Comparison of ENCODE assay signal across 8 cellular contexts in genomic region chr5:59390074-59390659, GRCh38.
A peak's percentile ranks its signal among the peaks of the same experiment; 100 is the strongest.
DNase-seq lines count a peak whose midpoint lies in the region; ATAC-seq, FAIRE-seq and TF ChIP-seq lines count a peak whose summit lies in the region.

No MANE protein-coding gene starts in this region.

- H2AFZ ChIP-seq in GM23248 = no peak overlapping the region

- H3K27ac ChIP-seq in CD8-positive, alpha-beta T cell (ENCODE audit: low read depth, low read length) = no peak overlapping the region
- H3K27ac ChIP-seq in GM23248 = no peak overlapping the region

- CTCF ChIA-PET in CD8-positive, alpha-beta T cell (lab: Charles Lee) = interaction anchor here (0.7 to 2.7 kb wide), 5 partner anchors 9 to 413 kb away, joined by 3 to 14 read pairs (median 6); no protein-coding TSS in a partner anchor
- CTCF ChIA-PET in HEK293T (lab: Yijun Ruan, JAX) = interaction anchor here (1.5 kb wide), 1 partner anchor 410 kb away, joined by 4 read pairs; no protein-coding TSS in a partner anchor

- no peaks in the 10 kb centered on the region for H3K36me3 ChIP-seq in CD8-positive, alpha-beta T cell (ENCODE audit: insufficient read depth, low read length)
- H3K36me3 ChIP-seq in GM23248 (ENCODE audit: low read depth) = no peaks in the 10 kb centered on the region

- WGBS in GM23248 (ENCODE audit: low coverage in 1 of 2, low lambda C conversion rate in 2 of 2, missing lambda C conversion rate in 2 of 2), 2 experiments = 47 to 50% methylated on average over 2 of the region's 2 CpGs

- FAIRE-seq in TTC549 (lab: Jason Lieb, UNC) = peak; percentile 94

- intact Hi-C loops in CD8-positive, alpha-beta T cell (cut with DNase I, micrococcal nuclease) = loop anchor here (1.0 to 5.0 kb wide), 2 partner anchors 282 to 410 kb away; no protein-coding TSS in a partner anchor

- no peak overlapping the region for H3K4me2 ChIP-seq in GM23248 (ENCODE audit: unreplicated experiment)

- peak; percentile 81 for TF ChIP-seq CTCF in CD8-positive, alpha-beta T cell (IDR thresholded peaks at IDR 0.05)

- no peaks in the 10 kb centered on the region for H3K4me1 Mint-ChIP-seq in CD8-positive, alpha-beta T cell (ENCODE audit: low read depth)

- POLR2A ChIA-PET in CD8-positive, alpha-beta T cell (lab: Charles Lee) = no interaction called here
- POLR2A ChIA-PET in HEK293T (lab: Yijun Ruan, JAX) = no interaction called here

- no peaks in the 10 kb centered on the region for H3K36me3 Mint-ChIP-seq in CD8-positive, alpha-beta T cell

- in situ Hi-C loops in GM23248 (cut with MboI) = no loop called here

- no peaks in the 10 kb centered on the region for H3F3A ChIP-seq in GM23248 (ENCODE audit: insufficient read depth)

- no peaks in the 10 kb centered on the region for H3K9me2 ChIP-seq in GM23248 (ENCODE audit: insufficient read depth)

- H3K27ac Mint-ChIP-seq in CD8-positive, alpha-beta T cell = no peak overlapping the region

- no peaks in the 10 kb centered on the region for H3K4me1 ChIP-seq in CD8-positive, alpha-beta T cell (ENCODE audit: insufficient read depth, low read length)
- no peaks in the 10 kb centered on the region for H3K4me1 ChIP-seq in GM23248 (ENCODE audit: insufficient read depth)

- no peak overlapping the region for H3K4me3 Mint-ChIP-seq in CD8-positive, alpha-beta T cell

- ATAC-seq in CD8-positive, alpha-beta T cell = no peak
- ATAC-seq in GM19035 (IDR thresholded peaks at IDR 0.05; ENCODE audit: unreplicated experiment) (no peak), GM18867 (IDR thresholded peaks at IDR 0.05; ENCODE audit: unreplicated experiment) (no peak)

- no peaks in the 10 kb centered on the region for H3K9me3 ChIP-seq in CD8-positive, alpha-beta T cell (ENCODE audit: low read length)
- H3K9me3 ChIP-seq in GM23248 (ENCODE audit: low read depth) = no peaks in the 10 kb centered on the region

- H3K27me3 Mint-ChIP-seq in CD8-positive, alpha-beta T cell (ENCODE audit: low read depth) = peaks cover 5% of the 10 kb centered on the region

- H4K20me1 ChIP-seq in GM23248 (ENCODE audit: insufficient read depth) = no peaks in the 10 kb centered on the region

- DNase-seq in CD8-positive, alpha-beta T cell = peak in 1 of 7 experiments; percentile 11
- DNase-seq in GM23248 = peak; percentile 61
- peak; percentile 32 for DNase-seq in iris pigment epithelial cell (ENCODE audit: low read depth)
- no peak for DNase-seq in HEK293T (ENCODE audit: extremely low spot score)
- DNase-seq in NCI-H1092 treated with DMSO at 0.1 percent for 48 hours (lab: John Stamatoyannopoulos, UW) = no peak

- H3K9me3 Mint-ChIP-seq in CD8-positive, alpha-beta T cell = no peaks in the 10 kb centered on the region

- no peak overlapping the region for H3K4me3 ChIP-seq in CD8-positive, alpha-beta T cell (ENCODE audit: low read depth, low read length)
- H3K4me3 ChIP-seq in GM23248 = no peak overlapping the region

- no peaks in the 10 kb centered on the region for H3K27me3 ChIP-seq in CD8-positive, alpha-beta T cell (ENCODE audit: insufficient read depth, low read length)
- peaks cover 28% of the 10 kb centered on the region for H3K27me3 ChIP-seq in GM23248 (replicated peaks; ENCODE audit: insufficient read depth)

- no peak overlapping the region for H3K9ac ChIP-seq in GM23248

- H3K79me2 ChIP-seq in GM23248 (ENCODE audit: insufficient read depth) = no peaks in the 10 kb centered on the region

TF ChIP-seq in HEK293T, 16 proteins besides CTCF, POLR2A, EP300 and RAD21:
- TF ChIP-seq LEF1 (IDR thresholded peaks at IDR 0.05; ENCODE audit: borderline replicate concordance) (no peak), FOXA1 (IDR thresholded peaks at IDR 0.05) (no peak), HDGF (IDR thresholded peaks at IDR 0.05; ENCODE audit: borderline replicate concordance) (no peak), TARDBP (IDR thresholded peaks at IDR 0.05) (no peak)

Comparison
In these comparisons a context has a peak if more than half of its experiments do, and no peak if none do; other contexts are left out.
1. DNase-seq: peak in GM23248 (single experiment) and iris pigment epithelial cell (single experiment); none in HEK293T (single experiment) and NCI-H1092 treated with DMSO at 0.1 percent for 48 hours (single experiment).